Comparison of ENCODE assay signal across 10 cellular contexts in the genomic region with DNA sequence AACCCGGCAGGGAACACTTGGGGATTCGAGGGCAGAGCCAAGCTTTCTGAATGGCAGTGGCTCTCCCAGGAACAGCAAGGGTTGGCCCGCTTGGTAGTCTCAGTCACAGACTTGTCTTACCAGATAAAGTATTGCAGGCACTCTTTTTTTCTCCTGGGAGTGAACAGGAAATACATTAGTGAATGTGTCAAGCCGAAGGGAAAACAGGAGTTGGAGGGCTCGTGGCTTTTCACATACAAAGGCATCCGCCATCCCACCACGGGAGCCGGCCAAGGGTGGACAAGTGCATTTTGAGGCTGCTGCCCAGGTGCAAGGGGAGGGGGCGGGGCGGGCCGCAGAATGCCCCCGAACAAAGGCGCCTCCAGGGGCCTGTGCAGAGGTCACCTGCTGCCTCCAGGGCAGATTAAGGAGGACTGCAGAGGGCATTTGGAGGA.
DNase-seq lines count a peak whose midpoint lies in the region; ATAC-seq lines count a peak whose summit lies in the region.
"Had no signal": no experiment of that assay in that cellular context is flagged by ENCODE, and none has a peak within 500 bp of the region (broad histone marks: within the 10 kb centered on the region; RNA-seq: fewer than 3 reads in every experiment).

No MANE protein-coding gene starts in this region.

- ATAC-seq in GM19468 (IDR thresholded peaks at IDR 0.05; ENCODE audit: extremely low read depth, unreplicated experiment): peak; percentile 4
- peak; percentile 32 for ATAC-seq in HG03196 (IDR thresholded peaks at IDR 0.05; ENCODE audit: unreplicated experiment)
- ATAC-seq: activated T-cell treated with anti-CD3 and anti-CD28 coated beads, Interleukin-2, amount 50 U/mL, for 4 hours had no signal

- DNase-seq in DMS153 (lab: John Stamatoyannopoulos, UW) (peak; percentile 71), ecto neural progenitor cell (ENCODE audit: low spot score) (peak; percentile 77), NCI-H1048 (lab: John Stamatoyannopoulos, UW) (no peak), NCI-H1417 treated with DMSO at 0.1 percent for 48 hours (lab: John Stamatoyannopoulos, UW) (no peak), DMS114 treated with DMSO at 0.1 percent for 48 hours (lab: John Stamatoyannopoulos, UW; ENCODE audit: unreplicated experiment) (no peak)
- DNase-seq in stimulated activated CD8-positive, alpha-beta memory T cell treated with anti-CD3 and anti-CD28 coated beads, Interleukin-4, amount 100 ng/mL, for 48 hours: no peak
- DNase-seq: activated T-cell treated with anti-CD3 and anti-CD28 coated beads, Interleukin-2, amount 50 U/mL, for 4 hours; Caco-2 had no signal

Comparison
In these comparisons a context has a peak if more than half of its experiments do, and no peak if none do; other contexts are left out.
1. DNase-seq: peak in DMS153 (single experiment) and ecto neural progenitor cell (single experiment); none in NCI-H1048 (single experiment), NCI-H1417 treated with DMSO at 0.1 percent for 48 hours (single experiment), DMS114 treated with DMSO at 0.1 percent for 48 hours (single experiment) and stimulated activated CD8-positive, alpha-beta memory T cell treated with anti-CD3 and anti-CD28 coated beads, Interleukin-4, amount 100 ng/mL, for 48 hours (single experiment).